ENCODE assay signal across 18 cellular contexts in the genomic region with DNA sequence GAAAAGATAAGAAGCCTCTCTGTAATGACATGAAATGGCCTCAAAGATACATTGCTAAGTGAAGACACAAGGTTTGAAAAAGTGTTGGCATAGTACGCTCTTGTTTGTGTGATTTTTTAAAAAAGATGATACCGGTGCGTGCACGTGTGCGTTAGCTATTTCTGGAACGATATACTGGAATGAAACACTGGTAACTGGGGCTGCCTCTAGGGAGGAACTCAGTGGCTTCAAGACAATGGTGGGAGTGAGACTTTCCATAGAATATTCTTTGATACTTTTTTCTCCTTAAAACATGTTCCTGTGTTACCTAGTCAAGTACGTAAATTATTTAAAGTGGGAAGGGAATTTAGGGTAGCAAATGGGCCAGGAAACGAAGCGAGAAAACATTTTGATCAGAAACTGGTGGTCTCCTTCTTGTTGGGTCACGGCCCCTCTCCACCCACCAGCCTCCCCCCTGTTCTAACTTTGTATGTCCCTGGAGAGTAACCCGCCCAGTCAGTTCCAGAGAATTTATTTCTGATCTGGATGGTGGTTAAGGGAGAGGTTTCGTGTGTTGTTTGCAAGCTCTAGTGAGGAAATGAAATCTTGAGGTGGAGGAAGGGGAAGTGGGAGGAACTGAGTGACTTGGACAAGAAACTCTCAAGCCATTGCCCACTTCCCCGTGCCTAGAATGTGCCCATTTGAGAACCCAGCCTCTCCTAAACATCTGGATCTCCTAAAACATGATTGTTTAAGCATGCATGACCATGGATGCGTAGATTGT. TPM values are rescaled to one million over a fixed set of nuclear protein-coding genes. Genes with fewer than 3 reads are reported as not detected.
DNase-seq lines count a peak whose midpoint lies in the region; ATAC-seq and TF ChIP-seq lines count a peak whose summit lies in the region.
"Had no signal": no experiment of that assay in that cellular context is flagged by ENCODE, and none has a peak within 500 bp of the region (broad histone marks: within the 10 kb centered on the region; RNA-seq: fewer than 3 reads in every experiment).

No MANE protein-coding gene starts in this region.

- H3K27me3 Mint-ChIP-seq in activated B cell treated with CpG ODN at 0.5 μM for 24 hours (peaks cover 7% of the 10 kb centered on the region), nephron progenitor cell (ENCODE audit: low read depth, poor library complexity) (no peaks in the 10 kb centered on the region)
- H3K27me3 Mint-ChIP-seq in effector memory CD8-positive, alpha-beta T cell, result peaks cover 31 to 55% of the 10 kb centered on the region in 2 donors

- H3K4me3 Mint-ChIP-seq in activated B cell treated with CpG ODN at 0.5 μM for 24 hours (peak overlapping the region; percentile 66), nephron progenitor cell (no peak overlapping the region)
- no peak overlapping the region for H3K4me3 Mint-ChIP-seq in effector memory CD8-positive, alpha-beta T cell
- H3K4me3 Mint-ChIP-seq: activated T-helper 1 cell treated with anti-CD3 and anti-CD28 coated beads, Interleukin-12 subunit alpha, Interleukin-12 subunit beta, Interleukin-2, Interleukin-4 antibody, amounts not matched to agents 30 ng/mL and 10 ng/mL and 1 ng/mL, durations not matched to agents 14 hours and 24 hours and 36 hours; CD4-positive, alpha-beta memory T cell; neural crest cell had no signal

- peak; percentile 57 for ATAC-seq in activated B cell treated with CpG ODN at 0.5 μM for 24 hours (ENCODE audit: low read depth)
- no peak for ATAC-seq in effector memory CD8-positive, alpha-beta T cell (replicated peaks)
- ATAC-seq: HCT116 had no signal

- H3K27ac Mint-ChIP-seq in activated B cell treated with CpG ODN at 0.5 μM for 24 hours (peak overlapping the region; percentile 19), nephron progenitor cell (peak overlapping the region; percentile 46)
- H3K27ac Mint-ChIP-seq in effector memory CD8-positive, alpha-beta T cell, result peak overlapping the region in 1 of 2 donors; percentile 35
- H3K27ac Mint-ChIP-seq: activated T-helper 1 cell treated with anti-CD3 and anti-CD28 coated beads, Interleukin-12 subunit alpha, Interleukin-12 subunit beta, Interleukin-2, Interleukin-4 antibody, amounts not matched to agents 30 ng/mL and 10 ng/mL and 1 ng/mL, durations not matched to agents 14 hours and 24 hours and 36 hours; CD4-positive, alpha-beta memory T cell had no signal

- H3K4me1 Mint-ChIP-seq in activated B cell treated with CpG ODN at 0.5 μM for 24 hours (peaks cover 34% of the 10 kb centered on the region), nephron progenitor cell (peaks cover 70% of the 10 kb centered on the region)
- peaks cover 0 to 2% of the 10 kb centered on the region in 2 donors for H3K4me1 Mint-ChIP-seq in effector memory CD8-positive, alpha-beta T cell (ENCODE audit: low read depth in 2 of 2)
- H3K4me1 Mint-ChIP-seq: CD4-positive, alpha-beta memory T cell had no signal

- peak; percentile 45 for DNase-seq in GM12864 (ENCODE audit: low read depth)
- DNase-seq in KBM-7, result peak; percentile 94
- no peak for DNase-seq in activated B cell treated with CpG ODN at 0.5 μM for 24 hours
- DNase-seq in nephron progenitor cell, result no peak
- no peak for DNase-seq in HEK293T (ENCODE audit: extremely low spot score)
- no peak for DNase-seq in DMS 273 (lab: John Stamatoyannopoulos, UW; ENCODE audit: unreplicated experiment)
- DNase-seq in NCI-H2029 treated with DMSO at 0.1 percent for 48 hours (lab: John Stamatoyannopoulos, UW), result no peak
- no peak for DNase-seq in effector memory CD8-positive, alpha-beta T cell
- DNase-seq: CD4-positive, alpha-beta memory T cell; GDM1; lower lobe of right lung; MM.1S; NCI-H2171 had no signal

- CTCF ChIA-PET in activated B cell treated with CpG ODN at 0.5 μM for 24 hours (lab: Charles Lee), result interaction anchor here (1.2 kb wide), 1 partner anchor 17 kb away, joined by 4 read pairs; no protein-coding TSS in a partner anchor
- CTCF ChIA-PET in HEK293T (lab: Yijun Ruan, JAX), result no interaction called here

- no peak overlapping the region for H3K4me3 ChIP-seq in GM12864 (ENCODE audit: low read depth, low read length)
- H3K4me3 ChIP-seq: lower lobe of right lung, smooth muscle cell had no signal

- H3K36me3 Mint-ChIP-seq in activated B cell treated with CpG ODN at 0.5 μM for 24 hours (ENCODE audit: low read depth) (no peaks in the 10 kb centered on the region), nephron progenitor cell (ENCODE audit: low read depth) (no peaks in the 10 kb centered on the region)
- peaks cover 4% of the 10 kb centered on the region for H3K36me3 Mint-ChIP-seq in effector memory CD8-positive, alpha-beta T cell (ENCODE audit: insufficient read depth)
- H3K36me3 Mint-ChIP-seq: CD4-positive, alpha-beta memory T cell had no signal

- H3K9me3 Mint-ChIP-seq in activated B cell treated with CpG ODN at 0.5 μM for 24 hours, result no peaks in the 10 kb centered on the region
- H3K9me3 Mint-ChIP-seq in nephron progenitor cell, result no peaks in the 10 kb centered on the region
- H3K9me3 Mint-ChIP-seq in effector memory CD8-positive, alpha-beta T cell, result no peaks in the 10 kb centered on the region
- H3K9me3 Mint-ChIP-seq: activated T-helper 1 cell treated with anti-CD3 and anti-CD28 coated beads, Interleukin-12 subunit alpha, Interleukin-12 subunit beta, Interleukin-2, Interleukin-4 antibody, amounts not matched to agents 30 ng/mL and 10 ng/mL and 1 ng/mL, durations not matched to agents 14 hours and 24 hours and 36 hours; CD4-positive, alpha-beta memory T cell; neural crest cell had no signal

- TF ChIP-seq CTCF in GM12864 (IDR thresholded peaks at IDR 0.05; ENCODE audit: low read depth, low read length, missing control alignments) (no peak), activated B cell treated with CpG ODN at 0.5 μM for 24 hours (IDR thresholded peaks at IDR 0.05) (no peak), nephron progenitor cell (IDR thresholded peaks at IDR 0.05) (no peak)

- intact Hi-C loops in activated B cell treated with CpG ODN at 0.5 μM for 24 hours (cut with micrococcal nuclease), result no loop called here

- in situ Hi-C loops in KBM-7 (cut with MboI; ENCODE audit: low pct_unique_long_range_greater_than_20kb, low sequenced_read_pairs), result no loop called here

- POLR2A ChIA-PET in activated B cell treated with CpG ODN at 0.5 μM for 24 hours (lab: Charles Lee), result no interaction called here
- POLR2A ChIA-PET in HEK293T (lab: Yijun Ruan, JAX), result no interaction called here

TF ChIP-seq in HEK293T, 16 proteins besides CTCF, POLR2A, EP300 and RAD21:
- TF ChIP-seq LEF1 (IDR thresholded peaks at IDR 0.05; ENCODE audit: borderline replicate concordance) (no peak), CTBP1 (IDR thresholded peaks at IDR 0.05; ENCODE audit: borderline replicate concordance) (no peak), FOXM1 (IDR thresholded peaks at IDR 0.05; ENCODE audit: borderline replicate concordance) (no peak), ARNT (IDR thresholded peaks at IDR 0.05) (no peak), SUZ12 (IDR thresholded peaks at IDR 0.05) (no peak), NFRKB (IDR thresholded peaks at IDR 0.05) (no peak), L3MBTL2 (conservative IDR thresholded peaks at IDR 0.05) (no peak), TARDBP (IDR thresholded peaks at IDR 0.05) (no peak), ZNF384 (IDR thresholded peaks at IDR 0.05) (no peak)

RNA-seq across cellular contexts. Expression of a gene that starts 6.6 kb away (rescaled TPM):
- not detected in 2 replicates for total RNA-seq in activated B cell treated with CpG ODN at 0.5 μM for 24 hours
- total RNA-seq: activated T-helper 1 cell treated with anti-CD3 and anti-CD28 coated beads, Interleukin-12 subunit alpha, Interleukin-12 subunit beta, Interleukin-2, Interleukin-4 antibody, amounts not matched to agents 30 ng/mL and 10 ng/mL and 1 ng/mL, durations not matched to agents 14 hours and 24 hours and 36 hours; CD4-positive, alpha-beta memory T cell; HT-29; lower lobe of right lung; neural crest cell; smooth muscle cell had no signal

RNA-seq across cellular contexts. Expression of a gene that starts 59.5 kb away (rescaled TPM):
- not detected in 2 replicates for total RNA-seq in activated B cell treated with CpG ODN at 0.5 μM for 24 hours
- total RNA-seq: activated T-helper 1 cell treated with anti-CD3 and anti-CD28 coated beads, Interleukin-12 subunit alpha, Interleukin-12 subunit beta, Interleukin-2, Interleukin-4 antibody, amounts not matched to agents 30 ng/mL and 10 ng/mL and 1 ng/mL, durations not matched to agents 14 hours and 24 hours and 36 hours; CD4-positive, alpha-beta memory T cell; HT-29; lower lobe of right lung; smooth muscle cell had no signal

Comparison
In these comparisons a context has a peak if more than half of its experiments do, and no peak if none do; other contexts are left out.
1. DNase-seq: peak in GM12864 (single experiment) and KBM-7 (single experiment); none in activated B cell treated with CpG ODN at 0.5 μM for 24 hours (single experiment), nephron progenitor cell (single experiment), HEK293T (single experiment), DMS 273 (single experiment), NCI-H2029 treated with DMSO at 0.1 percent for 48 hours (single experiment) and effector memory CD8-positive, alpha-beta T cell (0 of 3).